In genomic region chr18:70490008-70490933, GRCh38 we compare ENCODE assay signal across 8 cellular contexts.
A peak's percentile ranks its signal among the peaks of the same experiment; 100 is the strongest.
DNase-seq lines count a peak whose midpoint lies in the region; ATAC-seq and TF ChIP-seq lines count a peak whose summit lies in the region.

No MANE protein-coding gene starts in this region.

- peaks cover 6% of the 10 kb centered on the region for H3K4me1 Mint-ChIP-seq in activated T-cell treated with anti-CD3 and anti-CD28 coated beads, Interleukin-2, amount 50 U/mL, for 24 hours (ENCODE audit: low read depth)
- no peaks in the 10 kb centered on the region for H3K4me1 Mint-ChIP-seq in effector memory CD8-positive, alpha-beta T cell (ENCODE audit: low read depth in 2 of 2)
- H3K4me1 Mint-ChIP-seq in mesothelial cell of epicardium: no peaks in the 10 kb centered on the region

- H3K4me3 ChIP-seq in upper lobe of right lung: no peak overlapping the region

- no peaks in the 10 kb centered on the region for H3K9me3 Mint-ChIP-seq in activated T-cell treated with anti-CD3 and anti-CD28 coated beads, Interleukin-2, amount 50 U/mL, for 24 hours
- H3K9me3 Mint-ChIP-seq in effector memory CD8-positive, alpha-beta T cell: no peaks in the 10 kb centered on the region
- H3K9me3 Mint-ChIP-seq in mesothelial cell of epicardium: no peaks in the 10 kb centered on the region

- no peak overlapping the region for H3K4me3 Mint-ChIP-seq in activated T-cell treated with anti-CD3 and anti-CD28 coated beads, Interleukin-2, amount 50 U/mL, for 24 hours
- H3K4me3 Mint-ChIP-seq in effector memory CD8-positive, alpha-beta T cell: no peak overlapping the region
- no peak overlapping the region for H3K4me3 Mint-ChIP-seq in mesothelial cell of epicardium

- no peaks in the 10 kb centered on the region for H3K36me3 Mint-ChIP-seq in activated T-cell treated with anti-CD3 and anti-CD28 coated beads, Interleukin-2, amount 50 U/mL, for 24 hours (ENCODE audit: low read depth)
- H3K36me3 Mint-ChIP-seq in effector memory CD8-positive, alpha-beta T cell (ENCODE audit: insufficient read depth): no peaks in the 10 kb centered on the region
- H3K36me3 Mint-ChIP-seq in mesothelial cell of epicardium: no peaks in the 10 kb centered on the region

- H3K27ac ChIP-seq in upper lobe of right lung: peak overlapping the region; percentile 40

- DNase-seq in activated T-cell treated with anti-CD3 and anti-CD28 coated beads for 24 hours (ENCODE audit: low read depth) (peak; percentile 9), HCEC 1CT (peak; percentile 71), NCI-H1436 treated with DMSO at 0.1 percent for 48 hours (lab: John Stamatoyannopoulos, UW) (peak; percentile 8), T follicular helper cell (ENCODE audit: low read depth) (peak; percentile 12), mesothelial cell of epicardium (ENCODE audit: low spot score in 2 of 2, unreplicated experiment in 2 of 2) (no peak), upper lobe of right lung (no peak)
- no peak for DNase-seq in activated T-cell treated with anti-CD3 and anti-CD28 coated beads, Interleukin-2, amount 50 U/mL, for 24 hours
- peak in 2 of 3 experiments; percentile 2 to 12 for DNase-seq in effector memory CD8-positive, alpha-beta T cell

- no peaks in the 10 kb centered on the region for H3K9me3 ChIP-seq in upper lobe of right lung

- TF ChIP-seq CTCF in mesothelial cell of epicardium (IDR thresholded peaks at IDR 0.05; ENCODE audit: unreplicated experiment) (peak; percentile 87), upper lobe of right lung (IDR thresholded peaks at IDR 0.05) (peak; percentile 70)

- H3K36me3 ChIP-seq in upper lobe of right lung: no peaks in the 10 kb centered on the region

- H3K27ac Mint-ChIP-seq in activated T-cell treated with anti-CD3 and anti-CD28 coated beads, Interleukin-2, amount 50 U/mL, for 24 hours: no peak overlapping the region
- no peak overlapping the region for H3K27ac Mint-ChIP-seq in effector memory CD8-positive, alpha-beta T cell
- no peak overlapping the region for H3K27ac Mint-ChIP-seq in mesothelial cell of epicardium

- ATAC-seq in effector memory CD8-positive, alpha-beta T cell (replicated peaks): peak; percentile 39
- peak; percentile 83 for ATAC-seq in upper lobe of right lung

- H3K27me3 Mint-ChIP-seq in activated T-cell treated with anti-CD3 and anti-CD28 coated beads, Interleukin-2, amount 50 U/mL, for 24 hours: peaks cover 14% of the 10 kb centered on the region
- peaks cover 0 to 5% of the 10 kb centered on the region in 2 donors for H3K27me3 Mint-ChIP-seq in effector memory CD8-positive, alpha-beta T cell
- peaks cover 28% of the 10 kb centered on the region for H3K27me3 Mint-ChIP-seq in mesothelial cell of epicardium (ENCODE audit: low read depth)

- peaks cover 5% of the 10 kb centered on the region for H3K4me1 ChIP-seq in upper lobe of right lung

- intact Hi-C loops in upper lobe of right lung (cut with DNase I): no loop called here

- peaks cover 4% of the 10 kb centered on the region for H3K27me3 ChIP-seq in upper lobe of right lung

Comparison
In these comparisons a context has a peak if more than half of its experiments do, and no peak if none do; other contexts are left out.
1. DNase-seq: peak in activated T-cell treated with anti-CD3 and anti-CD28 coated beads for 24 hours (single experiment), HCEC 1CT (single experiment), NCI-H1436 treated with DMSO at 0.1 percent for 48 hours (single experiment), T follicular helper cell (single experiment) and effector memory CD8-positive, alpha-beta T cell (2 of 3); none in activated T-cell treated with anti-CD3 and anti-CD28 coated beads, Interleukin-2, amount 50 U/mL, for 24 hours (single experiment), mesothelial cell of epicardium (0 of 2) and upper lobe of right lung (single experiment).